Comparison of ENCODE assay signal across 27 cellular contexts in genomic region chr22:17783773-17784480, GRCh38.
"Had no signal": no experiment of that assay in that cellular context is flagged by ENCODE, and none has a peak within 500 bp of the region (broad histone marks: within the 10 kb centered on the region; RNA-seq: fewer than 3 reads in every experiment).

No MANE protein-coding gene starts in this region.

- DNase-seq: activated CD4-positive, alpha-beta T cell treated with anti-CD3 and anti-CD28 coated beads, Interleukin-2, amount 50 U/mL, for 4 hours; activated CD8-positive, alpha-beta memory T cell treated with anti-CD3 and anti-CD28 coated beads for 24 hours; activated CD8-positive, alpha-beta memory T cell treated with anti-CD3 and anti-CD28 coated beads, Interleukin-2, amount 50 U/mL, for 4 hours; activated naive CD4-positive, alpha-beta T cell; activated naive CD8-positive, alpha-beta T cell treated with anti-CD3 and anti-CD28 coated beads, Interleukin-2, amount 10 ng/mL, durations not matched to agents 7 days and 5 days; activated T-cell treated with anti-CD3 and anti-CD28 coated beads, Interleukin-2, amount 50 U/mL, for 4 hours; amniotic stem cell; dermis blood vessel endothelial cell; effector CD8-positive, alpha-beta T cell; foreskin melanocyte; glutamatergic neuron; hippocampal formation; kidney glomerular epithelial cell; naive thymus-derived CD4-positive, alpha-beta T cell; pancreas; stimulated activated CD4-positive, alpha-beta T cell treated with anti-CD3 and anti-CD28 coated beads, Interleukin-12 subunit alpha, Interleukin-12 subunit beta, amount 100 ng/mL, for 4 hours; stimulated activated CD4-positive, alpha-beta T cell treated with anti-CD3 and anti-CD28 coated beads, Interleukin-4, amount 100 ng/mL, for 4 hours; stimulated activated naive CD8-positive, alpha-beta T cell treated with anti-CD3 and anti-CD28 coated beads, Interleukin-15, amount 100 ng/mL, for 72 hours; T1000 had no signal

- H3K4me3 ChIP-seq: cardiac muscle cell, left lung, pancreas, psoas muscle, right atrium auricular region, tibial nerve had no signal

- H3K36me3 Mint-ChIP-seq: WTC11 had no signal

- H3K36me3 ChIP-seq: pancreas had no signal

- H3K4me1 ChIP-seq: pancreas had no signal

- H3K9me3 ChIP-seq: left lung, neutrophil, pancreas, psoas muscle, right atrium auricular region, tibial nerve had no signal

- H3K27me3 Mint-ChIP-seq: activated naive CD8-positive, alpha-beta T cell treated with anti-CD3 and anti-CD28 coated beads, Interleukin-2, amount 10 ng/mL, durations not matched to agents 7 days and 5 days; naive thymus-derived CD4-positive, alpha-beta T cell; stimulated activated naive CD8-positive, alpha-beta T cell treated with anti-CD3 and anti-CD28 coated beads, Interleukin-15, amount 100 ng/mL, for 72 hours had no signal

- H3K4me3 Mint-ChIP-seq: activated naive CD8-positive, alpha-beta T cell treated with anti-CD3 and anti-CD28 coated beads, Interleukin-2, amount 10 ng/mL, durations not matched to agents 7 days and 5 days; activated T-cell treated with anti-CD3 and anti-CD28 coated beads, Interleukin-2, amount 50 U/mL, for 4 hours; stimulated activated naive CD8-positive, alpha-beta T cell treated with anti-CD3 and anti-CD28 coated beads, Interleukin-15, amount 100 ng/mL, for 72 hours; WTC11 had no signal

- H3K27me3 ChIP-seq: cardiac muscle cell, left lung, neutrophil, pancreas, right atrium auricular region, tibial nerve had no signal

- H3K9me3 Mint-ChIP-seq: activated naive CD8-positive, alpha-beta T cell treated with anti-CD3 and anti-CD28 coated beads, Interleukin-2, amount 10 ng/mL, durations not matched to agents 7 days and 5 days; activated T-cell treated with anti-CD3 and anti-CD28 coated beads, Interleukin-2, amount 50 U/mL, for 4 hours; activated T-helper 2 cell treated with anti-CD3 and anti-CD28 coated beads, Interferon-gamma antibody, Interleukin-2, Interleukin-4, amounts not matched to agents 10 μg/mL and 5 μg/mL and 100 μg/mL, durations not matched to agents 14 hours and 24 hours and 36 hours; stimulated activated naive CD8-positive, alpha-beta T cell treated with anti-CD3 and anti-CD28 coated beads, Interleukin-15, amount 100 ng/mL, for 72 hours; WTC11 had no signal

- H3K27ac Mint-ChIP-seq: activated naive CD8-positive, alpha-beta T cell treated with anti-CD3 and anti-CD28 coated beads, Interleukin-2, amount 10 ng/mL, durations not matched to agents 7 days and 5 days; activated T-helper 2 cell treated with anti-CD3 and anti-CD28 coated beads, Interferon-gamma antibody, Interleukin-2, Interleukin-4, amounts not matched to agents 10 μg/mL and 5 μg/mL and 100 μg/mL, durations not matched to agents 14 hours and 24 hours and 36 hours; stimulated activated naive CD8-positive, alpha-beta T cell treated with anti-CD3 and anti-CD28 coated beads, Interleukin-15, amount 100 ng/mL, for 72 hours; WTC11 had no signal

- ATAC-seq: activated T-cell treated with anti-CD3 and anti-CD28 coated beads, Interleukin-2, amount 50 U/mL, for 4 hours; left lung; naive thymus-derived CD4-positive, alpha-beta T cell; pancreas; psoas muscle; stimulated activated naive CD8-positive, alpha-beta T cell treated with anti-CD3 and anti-CD28 coated beads, Interleukin-15, amount 100 ng/mL, for 72 hours; WTC11 had no signal

- H3K27ac ChIP-seq: cardiac muscle cell, left lung, neutrophil, pancreas, psoas muscle, right atrium auricular region, tibial nerve had no signal
